26 cellular contexts compared by ENCODE assay signal in the genomic region with DNA sequence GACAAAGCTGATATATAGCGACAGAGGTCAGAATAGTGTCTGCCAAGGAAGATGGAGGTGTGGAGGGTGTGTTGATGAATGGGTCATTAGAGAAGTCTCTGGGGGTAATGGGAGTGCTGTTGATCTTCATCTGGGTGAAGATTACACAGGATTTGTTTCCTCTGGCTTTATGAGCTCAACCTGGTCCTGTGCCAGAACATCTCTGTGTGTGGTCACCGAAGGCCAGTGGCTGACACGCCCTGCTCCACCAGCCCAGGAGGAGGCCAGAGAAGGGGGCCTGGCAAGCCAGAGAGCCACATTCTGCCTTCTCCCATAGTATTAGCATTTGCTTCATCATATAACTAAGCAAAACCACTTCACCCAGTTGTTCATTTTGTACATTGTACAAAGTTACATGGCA.
DNase-seq lines count a peak whose midpoint lies in the region; ATAC-seq, FAIRE-seq and TF ChIP-seq lines count a peak whose summit lies in the region.
"Had no signal": no experiment of that assay in that cellular context is flagged by ENCODE, and none has a peak within 500 bp of the region (broad histone marks: within the 10 kb centered on the region; RNA-seq: fewer than 3 reads in every experiment).

No MANE protein-coding gene starts in this region.

- H3K4me3 ChIP-seq in choroid plexus epithelial cell (ENCODE audit: low read depth, low read length) (no peak overlapping the region), mucosa of descending colon (no peak overlapping the region)
- H3K4me3 ChIP-seq: A549, GM12878, GM23248, upper lobe of right lung had no signal

- H3K9me3 ChIP-seq in mucosa of descending colon, result no peaks in the 10 kb centered on the region
- H3K9me3 ChIP-seq: A549, BE2C, upper lobe of right lung had no signal

- intact Hi-C loops in mucosa of descending colon (cut with DNase I, micrococcal nuclease), result no loop called here

- no peak for TF ChIP-seq CTCF in choroid plexus epithelial cell (conservative IDR thresholded peaks at IDR 0.05; ENCODE audit: low read depth, low read length)
- no peak for TF ChIP-seq CTCF in mucosa of descending colon (IDR thresholded peaks at IDR 0.05)

- no peak for FAIRE-seq in urothelium cell line (lab: Jason Lieb, UNC)
- FAIRE-seq: A549, bronchial epithelial cell, GM12878 had no signal

- no peaks in the 10 kb centered on the region for H3K36me3 ChIP-seq in mucosa of descending colon (ENCODE audit: low read depth)
- H3K36me3 ChIP-seq: BE2C, upper lobe of right lung had no signal

- ATAC-seq in mucosa of descending colon, result peak; percentile 45
- ATAC-seq: A549; activated CD4-positive, CD25-positive, alpha-beta regulatory T cell treated with anti-CD3 and anti-CD28 coated beads, Interleukin-2, amount 50 U/mL, for 24 hours; GM12878; upper lobe of right lung had no signal

- DNase-seq in NCI-H748 (lab: John Stamatoyannopoulos, UW; ENCODE audit: unreplicated experiment), result peak; percentile 53
- DNase-seq in NCI-H748 treated with DMSO at 0.1 percent for 48 hours (lab: John Stamatoyannopoulos, UW), result no peak
- peak; percentile 56 for DNase-seq in choroid plexus epithelial cell (ENCODE audit: low read depth)
- DNase-seq in mucosa of descending colon, result peak in 1 of 3 donors; percentile 51
- DNase-seq in urothelium cell line (ENCODE audit: low spot score), result peak; percentile 46
- DNase-seq in islet precursor cell, result no peak
- no peak for DNase-seq in NCI-H446 treated with DMSO at 0.1 percent for 48 hours (lab: John Stamatoyannopoulos, UW)
- DNase-seq in putamen (ENCODE audit: low spot score), result no peak
- DNase-seq: activated CD4-positive, alpha-beta memory T cell treated with anti-CD3 and anti-CD28 coated beads, Interleukin-2, amount 10 ng/mL, durations not matched to agents 7 days and 5 days; activated gamma-delta T cell; BE2C; cortex of kidney; DMS79 treated with DMSO at 0.1 percent for 48 hours; GM23248; NCI-H1048; NCI-H2107; NCI-H526; nucleus accumbens; right cardiac atrium; stimulated activated CD4-positive, alpha-beta T cell treated with anti-CD3 and anti-CD28 coated beads, Interleukin-15, amount 100 ng/mL, for 24 hours; stimulated activated CD8-positive, alpha-beta memory T cell treated with anti-CD3 and anti-CD28 coated beads, Interleukin-4, amount 100 ng/mL, for 48 hours; upper lobe of right lung had no signal

- H3K4me1 ChIP-seq in mucosa of descending colon (ENCODE audit: low read depth), result no peaks in the 10 kb centered on the region
- H3K4me1 ChIP-seq: A549, BE2C, upper lobe of right lung had no signal

Comparison
In these comparisons a context has a peak if more than half of its experiments do, and no peak if none do; other contexts are left out.
1. DNase-seq: peak in NCI-H748 (single experiment), choroid plexus epithelial cell (single experiment) and urothelium cell line (single experiment); none in NCI-H748 treated with DMSO at 0.1 percent for 48 hours (single experiment), islet precursor cell (single experiment), NCI-H446 treated with DMSO at 0.1 percent for 48 hours (single experiment) and putamen (single experiment).